1 cellular context compared by ENCODE assay signal in genomic region chr22:21641795-21642583, GRCh38.
TF ChIP-seq lines count a peak whose summit lies in the region.

TSS of gene SDF2L1 (plus strand) at chr22:21642302. CDS start at chr22:21642337, 35 bp downstream.

TF ChIP-seq in HepG2, 621 proteins besides CTCF, POLR2A, EP300 and RAD21 (continued from another document and continues in another):
- no peak for TF ChIP-seq ZIK1 (CRISPR knock-in tag; IDR thresholded peaks at IDR 0.05; ENCODE audit: borderline replicate concordance, low read depth)
- TF ChIP-seq ZNF550 (CRISPR knock-in tag; IDR thresholded peaks at IDR 0.05; ENCODE audit: borderline replicate concordance) = no peak
- TF ChIP-seq ZNF607 (CRISPR knock-in tag; IDR thresholded peaks at IDR 0.05; ENCODE audit: borderline replicate concordance) = peak; percentile 31; the same call in 1 of the 2 replicates
- TF ChIP-seq POLR2G (IDR thresholded peaks at IDR 0.05; ENCODE audit: low read depth, low read length) = peak; percentile 77
- no peak for TF ChIP-seq TFE3 (CRISPR knock-in tag; IDR thresholded peaks at IDR 0.05)
- no peak for TF ChIP-seq ZNF597 (CRISPR knock-in tag; IDR thresholded peaks at IDR 0.05)
- no peak for TF ChIP-seq ZBTB33 (CRISPR knock-in tag; IDR thresholded peaks at IDR 0.05)
- TF ChIP-seq ZC3H13 (CRISPR knock-in tag; IDR thresholded peaks at IDR 0.05) = no peak
- TF ChIP-seq KMT2A (CRISPR knock-in tag; IDR thresholded peaks at IDR 0.05) = no peak; the same call in 1 of the 2 replicates
- peak; percentile 53; the same call in 1 of the 2 replicates for TF ChIP-seq ZSCAN9 (CRISPR knock-in tag; IDR thresholded peaks at IDR 0.05; ENCODE audit: borderline replicate concordance)
- 0 out of 2 replicates have a peak, but pooled peaks have one; percentile 29 for TF ChIP-seq MTA1 (CRISPR knock-in tag; IDR thresholded peaks at IDR 0.05; ENCODE audit: borderline replicate concordance)
- no peak for TF ChIP-seq MBD4 (IDR thresholded peaks at IDR 0.05; ENCODE audit: borderline replicate concordance, low read length)
- TF ChIP-seq MLXIP (CRISPR knock-in tag; IDR thresholded peaks at IDR 0.05; ENCODE audit: borderline replicate concordance) = no peak
- TF ChIP-seq AKNA (CRISPR knock-in tag; IDR thresholded peaks at IDR 0.05; ENCODE audit: borderline replicate concordance) = no peak
- no peak for TF ChIP-seq NR2F6 (IDR thresholded peaks at IDR 0.05)
- no peak for TF ChIP-seq NR2F6 (CRISPR knock-in tag; IDR thresholded peaks at IDR 0.05)
- TF ChIP-seq RBAK (CRISPR knock-in tag; IDR thresholded peaks at IDR 0.05) = no peak
- peak; percentile 87 for TF ChIP-seq GABPB1 (CRISPR knock-in tag; IDR thresholded peaks at IDR 0.05)
- no peak for TF ChIP-seq KAT8 (CRISPR knock-in tag; IDR thresholded peaks at IDR 0.05)
- no peak for TF ChIP-seq NAIF1 (CRISPR knock-in tag; IDR thresholded peaks at IDR 0.05; ENCODE audit: borderline replicate concordance)
- TF ChIP-seq JDP2 (CRISPR knock-in tag; IDR thresholded peaks at IDR 0.05; ENCODE audit: borderline replicate concordance) = no peak
- peak; percentile 86 for TF ChIP-seq ZSCAN29 (CRISPR knock-in tag; conservative IDR thresholded peaks at IDR 0.05)
- peak; percentile 78 for TF ChIP-seq KDM5A (IDR thresholded peaks at IDR 0.05; ENCODE audit: borderline replicate concordance, low read length)
- TF ChIP-seq ZNF710 (CRISPR knock-in tag; IDR thresholded peaks at IDR 0.05; ENCODE audit: borderline replicate concordance) = no peak
- TF ChIP-seq ZNF280D (CRISPR knock-in tag; IDR thresholded peaks at IDR 0.05) = no peak
- no peak for TF ChIP-seq ATF7 (IDR thresholded peaks at IDR 0.05)
- no peak for TF ChIP-seq ATF7 (CRISPR knock-in tag; IDR thresholded peaks at IDR 0.05)
- TF ChIP-seq FOXA3 (CRISPR knock-in tag; IDR thresholded peaks at IDR 0.05) = no peak
- no peak for TF ChIP-seq PRDM15 (CRISPR knock-in tag; IDR thresholded peaks at IDR 0.05)
- TF ChIP-seq RARG (CRISPR knock-in tag; IDR thresholded peaks at IDR 0.05; ENCODE audit: low read depth) = no peak
- TF ChIP-seq SMAD1 (CRISPR knock-in tag; IDR thresholded peaks at IDR 0.05; ENCODE audit: borderline replicate concordance, low read depth) = peak; percentile 40; the same call in 1 of the 2 replicates
- peak; percentile 82 for TF ChIP-seq RBFOX2 (IDR thresholded peaks at IDR 0.05; ENCODE audit: low read depth, low read length)
